23 cellular contexts compared by ENCODE assay signal in genomic region chr6:150953860-150954259, GRCh38.
DNase-seq lines count a peak whose midpoint lies in the region; ATAC-seq, FAIRE-seq and TF ChIP-seq lines count a peak whose summit lies in the region.
"Had no signal": no experiment of that assay in that cellular context is flagged by ENCODE, and none has a peak within 500 bp of the region (broad histone marks: within the 10 kb centered on the region; RNA-seq: fewer than 3 reads in every experiment).

No MANE protein-coding gene starts in this region.

- no peaks in the 10 kb centered on the region for H3K79me2 ChIP-seq in HepG2 (ENCODE audit: insufficient read depth, low read length)

- H3K27ac ChIP-seq in HepG2 (ENCODE audit: extremely low read length, insufficient read depth, low read length) (no peak overlapping the region), right lobe of liver (no peak overlapping the region)
- H3K27ac ChIP-seq: 22Rv1, BLaER1, C4-2B had no signal

- WGBS in HepG2 (ENCODE audit: low lambda C conversion rate) = 95% methylated on average over 5 of the region's 5 CpGs
- 88% methylated on average over 5 of the region's 5 CpGs for WGBS in right lobe of liver (ENCODE audit: insufficient coverage, low coverage, low lambda C conversion rate, missing lambda C conversion rate)

- TF ChIP-seq RAD21 in HepG2 (CRISPR knock-in tag; IDR thresholded peaks at IDR 0.05) = no peak

- in situ Hi-C loops in HepG2 (cut with HindIII; ENCODE audit: extremely low pct_ligation_motif_present, low pct_unique_long_range_greater_than_20kb) = no loop called here

- TF ChIP-seq CTCF in HepG2 (CRISPR knock-in tag; IDR thresholded peaks at IDR 0.05) (no peak), right lobe of liver (IDR thresholded peaks at IDR 0.05) (no peak), endothelial cell (IDR thresholded peaks at IDR 0.05; ENCODE audit: unreplicated experiment) (no peak), mesothelial cell of epicardium (IDR thresholded peaks at IDR 0.05; ENCODE audit: unreplicated experiment) (no peak), D721Med (IDR thresholded peaks at IDR 0.05; ENCODE audit: insufficient read depth, missing control alignments) (no peak)

- BruUV-seq in HepG2 (replicated peaks; lab: Mats Ljungman, UMichigan) = no TSS peak

- intact Hi-C loops in HepG2 (cut with micrococcal nuclease; ENCODE audit: unreplicated experiment) (no loop called here), right lobe of liver (cut with DNase I) (no loop called here)

- TF ChIP-seq POLR2A in HepG2 (IDR thresholded peaks at IDR 0.05; ENCODE audit: insufficient read depth in 1 of 2, low read depth in 2 of 2, low read length in 2 of 2) (no peak), right lobe of liver (IDR thresholded peaks at IDR 0.05) (no peak)

- no peak for ATAC-seq in HepG2
- ATAC-seq in right lobe of liver = no peak
- no peak for ATAC-seq in HG03565 (IDR thresholded peaks at IDR 0.05; ENCODE audit: unreplicated experiment)

- no peaks in the 10 kb centered on the region for H3K4me1 ChIP-seq in HepG2 (ENCODE audit: insufficient read depth, low read length)
- no peaks in the 10 kb centered on the region for H3K4me1 ChIP-seq in right lobe of liver
- peaks cover 10% of the 10 kb centered on the region for H3K4me1 ChIP-seq in neuron (ENCODE audit: insufficient read depth, low read length)
- H3K4me1 ChIP-seq: BLaER1 had no signal

- POLR2A ChIA-PET in HepG2 (lab: Yijun Ruan, JAX) = no interaction called here

- no peak overlapping the region for H3K9ac ChIP-seq in HepG2 (ENCODE audit: insufficient read depth, low read depth, low read length)
- H3K9ac ChIP-seq: BLaER1 had no signal

- H3K36me3 Mint-ChIP-seq in endothelial cell (ENCODE audit: low read depth, unreplicated experiment) (peaks cover 45% of the 10 kb centered on the region), mesothelial cell of epicardium (peaks cover 59% of the 10 kb centered on the region)

- DNase-seq in HepG2 (ENCODE audit: low spot score) = no peak
- DNase-seq in right lobe of liver = no peak
- DNase-seq in endothelial cell (ENCODE audit: low spot score) = no peak
- no peak for DNase-seq in mesothelial cell of epicardium (ENCODE audit: low spot score in 2 of 2, unreplicated experiment in 2 of 2)
- DNase-seq in SHP77 (lab: John Stamatoyannopoulos, UW) = no peak
- no peak for DNase-seq in D721Med (ENCODE audit: insufficient read length, low spot score)
- DNase-seq: CD4-positive, CD25-positive, alpha-beta regulatory T cell; CD8-positive, alpha-beta memory T cell; DMS53; DMS79 treated with DMSO at 0.1 percent for 48 hours; GF-D8; GOT3; HCEC 1CT had no signal

- no peak overlapping the region for H3K4me2 ChIP-seq in HepG2 (ENCODE audit: low read depth, low read length)
- H3K4me2 ChIP-seq: BLaER1 had no signal

- H3K36me3 ChIP-seq in HepG2 (replicated peaks in 1 of 2; ENCODE audit: control insufficient read depth in 1 of 2, insufficient read depth in 2 of 2, low read length in 2 of 2) (peaks cover 21 to 67% of the 10 kb centered on the region in 2 experiments), right lobe of liver (no peaks in the 10 kb centered on the region), neuron (ENCODE audit: insufficient read depth, low read length) (peaks cover 21% of the 10 kb centered on the region)

- H3K27ac Mint-ChIP-seq in endothelial cell (ENCODE audit: unreplicated experiment) (peak overlapping the region; percentile 33), mesothelial cell of epicardium (peak overlapping the region; percentile 24)
- H3K27ac Mint-ChIP-seq: B cell; CD8-positive, alpha-beta memory T cell had no signal

- H3K27me3 ChIP-seq in HepG2 (ENCODE audit: control insufficient read depth in 1 of 2, insufficient read depth in 2 of 2, low read length in 2 of 2) = no peaks in the 10 kb centered on the region
- no peaks in the 10 kb centered on the region for H3K27me3 ChIP-seq in right lobe of liver
- H3K27me3 ChIP-seq in neuron (ENCODE audit: insufficient read depth, low read length) = no peaks in the 10 kb centered on the region
- H3K27me3 ChIP-seq: BLaER1 had no signal

- H2AFZ ChIP-seq in HepG2 (ENCODE audit: low read length) (no peak overlapping the region), neuron (ENCODE audit: low read depth, low read length) (peak overlapping the region; percentile 39)

- H3K4me3 Mint-ChIP-seq in endothelial cell (ENCODE audit: unreplicated experiment) (no peak overlapping the region), mesothelial cell of epicardium (no peak overlapping the region)
- H3K4me3 Mint-ChIP-seq: B cell; CD8-positive, alpha-beta memory T cell had no signal

- H3K4me3 ChIP-seq in HepG2 (replicated peaks in 1 of 3; ENCODE audit: insufficient read depth in 1 of 3, low read depth in 2 of 3, low read length in 3 of 3) (no peak overlapping the region), right lobe of liver (no peak overlapping the region), neuron (ENCODE audit: low read length) (no peak overlapping the region)
- H3K4me3 ChIP-seq: BLaER1 had no signal

- H3K27me3 Mint-ChIP-seq in endothelial cell (ENCODE audit: unreplicated experiment) (peaks cover 2% of the 10 kb centered on the region), mesothelial cell of epicardium (ENCODE audit: low read depth) (no peaks in the 10 kb centered on the region)
- H3K27me3 Mint-ChIP-seq: B cell; CD4-positive, CD25-positive, alpha-beta regulatory T cell; CD8-positive, alpha-beta memory T cell had no signal

- no peaks in the 10 kb centered on the region for H3K9me3 Mint-ChIP-seq in endothelial cell (ENCODE audit: unreplicated experiment)
- H3K9me3 Mint-ChIP-seq in mesothelial cell of epicardium = no peaks in the 10 kb centered on the region
- H3K9me3 Mint-ChIP-seq: CD4-positive, CD25-positive, alpha-beta regulatory T cell; CD8-positive, alpha-beta memory T cell had no signal

- FAIRE-seq in HepG2 (lab: Jason Lieb, UNC) (no peak), D721Med (lab: Jason Lieb, UNC) (no peak)
- FAIRE-seq: A204.1, GM12891, GM18507, H54 had no signal

- peaks cover 3% of the 10 kb centered on the region for H3K4me1 Mint-ChIP-seq in endothelial cell (ENCODE audit: unreplicated experiment)
- H3K4me1 Mint-ChIP-seq in mesothelial cell of epicardium = no peaks in the 10 kb centered on the region
- H3K4me1 Mint-ChIP-seq: B cell; CD4-positive, CD25-positive, alpha-beta regulatory T cell; CD8-positive, alpha-beta memory T cell had no signal

- H3K9me3 ChIP-seq in HepG2 (ENCODE audit: low read length) (no peaks in the 10 kb centered on the region), right lobe of liver (no peaks in the 10 kb centered on the region), neuron (ENCODE audit: low read length) (peaks cover 2% of the 10 kb centered on the region)
- H3K9me3 ChIP-seq: BLaER1 had no signal

- TF ChIP-seq EP300 in HepG2 (IDR thresholded peaks at IDR 0.05; ENCODE audit: low read depth in 2 of 2, low read length in 2 of 2) (no peak), HepG2 (CRISPR knock-in tag; IDR thresholded peaks at IDR 0.05; ENCODE audit: borderline replicate concordance) (no peak)

- CTCF ChIA-PET in HepG2 (lab: Yijun Ruan, JAX; ENCODE audit: low intra/inter-chr PET ratio, low total read pairs) = no interaction called here

- H4K20me1 ChIP-seq in HepG2 (ENCODE audit: insufficient read depth, low read length) = no peaks in the 10 kb centered on the region
- H4K20me1 ChIP-seq: BLaER1 had no signal

TF ChIP-seq in HepG2, 621 proteins besides CTCF, POLR2A, EP300 and RAD21:
- TF ChIP-seq TGIF2 (CRISPR knock-in tag; IDR thresholded peaks at IDR 0.05) = no peak
- no peak for TF ChIP-seq RARG (CRISPR knock-in tag; IDR thresholded peaks at IDR 0.05; ENCODE audit: low read depth)
- TF ChIP-seq RBM22 (optimal IDR thresholded peaks at IDR 0.05; ENCODE audit: low read length) = peak; percentile 21
- TF ChIP-seq ZNF781 (CRISPR knock-in tag; IDR thresholded peaks at IDR 0.05; ENCODE audit: borderline replicate concordance, not compliant biosample characterization) = no peak
TF ChIP-seq in HepG2: peak in this region for 1.
